In genomic region chr17:81411305-81411704, GRCh38 we compare ENCODE assay signal across 22 cellular contexts.
"Had no signal": no experiment of that assay in that cellular context is flagged by ENCODE, and none has a peak within 500 bp of the region (broad histone marks: within the 10 kb centered on the region; RNA-seq: fewer than 3 reads in every experiment).

No MANE protein-coding gene starts in this region.

- H3K4me3 Mint-ChIP-seq: activated CD8-positive, alpha-beta T cell treated with anti-CD3 and anti-CD28 coated beads for 36 hours; activated naive CD8-positive, alpha-beta T cell treated with anti-CD3 and anti-CD28 coated beads, Interleukin-2, amount 50 U/mL, for 24 hours; central memory CD8-positive, alpha-beta T cell had no signal

- DNase-seq: activated CD4-positive, alpha-beta T cell treated with anti-CD3 and anti-CD28 coated beads for 4 hours; activated CD8-positive, alpha-beta memory T cell treated with anti-CD3 and anti-CD28 coated beads, Interleukin-2, amount 50 U/mL, for 48 hours; activated CD8-positive, alpha-beta T cell treated with anti-CD3 and anti-CD28 coated beads for 36 hours; activated naive CD8-positive, alpha-beta T cell treated with anti-CD3 and anti-CD28 coated beads, Interleukin-2, amount 50 U/mL, for 24 hours; activated T-cell treated with anti-CD3 and anti-CD28 coated beads, Interleukin-2, amount 50 U/mL, for 1 hour; amniotic stem cell; body of pancreas; NCI-H1048; NCI-H146; NCI-H187 treated with DMSO at 0.1 percent for 48 hours; NCI-H2081 treated with DMSO at 0.1 percent for 48 hours; NCI-H446; NCI-H524; Peyer's patch; Right ventricle myocardium superior; SJCRH30; SW 1271 had no signal

- H3K4me3 ChIP-seq: ascending aorta, body of pancreas, Peyer's patch, SJCRH30 had no signal

- H3K9me3 ChIP-seq: ascending aorta, body of pancreas, Peyer's patch, SJCRH30 had no signal

- ATAC-seq: activated CD4-positive, CD25-positive, alpha-beta regulatory T cell treated with anti-CD3 and anti-CD28 coated beads, Interleukin-2, amount 50 U/mL, for 24 hours; activated CD8-positive, alpha-beta T cell treated with anti-CD3 and anti-CD28 coated beads for 36 hours; activated naive CD4-positive, alpha-beta T cell treated with anti-CD3 and anti-CD28 coated beads, Interleukin-2, amount 50 U/mL, for 72 hours; activated naive CD8-positive, alpha-beta T cell treated with anti-CD3 and anti-CD28 coated beads, Interleukin-2, amount 50 U/mL, for 24 hours; body of pancreas; SK-N-SH treated with all-trans-retinoic acid at 6 μM for 48 hours had no signal

- H3K9me3 Mint-ChIP-seq: activated CD8-positive, alpha-beta T cell treated with anti-CD3 and anti-CD28 coated beads for 36 hours; activated naive CD4-positive, alpha-beta T cell treated with anti-CD3 and anti-CD28 coated beads, Interleukin-2, amount 50 U/mL, for 72 hours; activated naive CD8-positive, alpha-beta T cell treated with anti-CD3 and anti-CD28 coated beads, Interleukin-2, amount 50 U/mL, for 24 hours; central memory CD8-positive, alpha-beta T cell had no signal

- H3K27ac ChIP-seq: body of pancreas, Peyer's patch, SJCRH30 had no signal

- H3K36me3 Mint-ChIP-seq: activated naive CD4-positive, alpha-beta T cell treated with anti-CD3 and anti-CD28 coated beads, Interleukin-2, amount 50 U/mL, for 72 hours had no signal

- H3K27me3 ChIP-seq: ascending aorta, body of pancreas, Peyer's patch, SJCRH30 had no signal

- H3K27ac Mint-ChIP-seq: activated CD8-positive, alpha-beta T cell treated with anti-CD3 and anti-CD28 coated beads for 36 hours; activated naive CD4-positive, alpha-beta T cell treated with anti-CD3 and anti-CD28 coated beads, Interleukin-2, amount 50 U/mL, for 72 hours; activated naive CD8-positive, alpha-beta T cell treated with anti-CD3 and anti-CD28 coated beads, Interleukin-2, amount 50 U/mL, for 24 hours had no signal

- H3K36me3 ChIP-seq: ascending aorta, Peyer's patch, SJCRH30 had no signal
